ENCODE assay signal across 1 cellular context in the genomic region with DNA sequence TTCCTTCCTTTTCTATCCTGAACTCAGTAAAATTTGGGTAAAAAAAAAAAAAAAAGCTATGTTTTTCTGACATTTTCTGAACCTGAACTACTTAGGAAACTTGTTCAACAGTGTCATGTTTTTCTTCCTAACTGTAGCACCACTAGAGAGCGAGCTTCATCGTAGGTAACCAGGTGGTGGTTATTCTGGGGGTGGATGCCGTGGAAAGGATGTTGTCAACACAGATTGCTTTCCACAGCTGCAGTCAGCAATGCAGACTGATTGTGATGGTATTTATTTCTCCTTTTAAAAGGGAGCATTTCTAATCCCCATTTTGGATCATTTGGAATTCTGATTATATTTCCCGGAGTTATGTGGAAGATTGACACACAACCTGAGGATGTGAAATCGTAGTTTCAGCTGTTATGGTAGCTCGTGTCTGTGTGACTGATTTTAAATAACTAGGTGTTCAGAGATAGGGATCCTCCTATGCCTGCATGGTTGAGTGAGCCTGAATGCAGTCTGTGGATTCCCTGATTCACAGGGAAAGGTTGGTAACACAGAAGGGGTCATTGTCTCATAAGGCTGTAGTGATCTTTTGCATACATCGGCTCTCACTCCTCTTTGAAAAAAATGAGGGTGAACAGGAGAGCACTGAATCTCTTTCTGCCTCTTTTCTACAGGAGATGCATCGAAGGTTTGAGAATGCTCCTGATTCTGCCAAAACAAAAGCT.
TF ChIP-seq lines count a peak whose summit lies in the region.

No MANE protein-coding gene starts in this region.

TF ChIP-seq in GM12878, 131 proteins besides CTCF, POLR2A, EP300 and RAD21 (continued from another document):
- TF ChIP-seq, protein P1, sequence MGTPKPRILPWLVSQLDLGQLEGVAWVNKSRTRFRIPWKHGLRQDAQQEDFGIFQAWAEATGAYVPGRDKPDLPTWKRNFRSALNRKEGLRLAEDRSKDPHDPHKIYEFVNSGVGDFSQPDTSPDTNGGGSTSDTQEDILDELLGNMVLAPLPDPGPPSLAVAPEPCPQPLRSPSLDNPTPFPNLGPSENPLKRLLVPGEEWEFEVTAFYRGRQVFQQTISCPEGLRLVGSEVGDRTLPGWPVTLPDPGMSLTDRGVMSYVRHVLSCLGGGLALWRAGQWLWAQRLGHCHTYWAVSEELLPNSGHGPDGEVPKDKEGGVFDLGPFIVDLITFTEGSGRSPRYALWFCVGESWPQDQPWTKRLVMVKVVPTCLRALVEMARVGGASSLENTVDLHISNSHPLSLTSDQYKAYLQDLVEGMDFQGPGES (IDR thresholded peaks at IDR 0.05): no peak
- TF ChIP-seq EED (IDR thresholded peaks at IDR 0.05; ENCODE audit: low read depth) (peak; percentile 39; the same call in 1 of the 2 replicates), IKZF1 (conservative IDR thresholded peaks at IDR 0.05) (0 out of 2 replicates have a peak, but pooled peaks have one; percentile 13), SMAD5 (IDR thresholded peaks at IDR 0.05; ENCODE audit: low read depth) (no peak), KLF5 (IDR thresholded peaks at IDR 0.05; ENCODE audit: partially characterized antibody) (no peak), TCF7 (IDR thresholded peaks at IDR 0.05; ENCODE audit: borderline replicate concordance) (no peak), CHD1 (IDR thresholded peaks at IDR 0.05; ENCODE audit: low read depth, low read length) (no peak), SMC3 (IDR thresholded peaks at IDR 0.05; ENCODE audit: borderline replicate concordance, low read length) (no peak), STAT1 (conservative IDR thresholded peaks at IDR 0.05) (no peak), PAX5 (IDR thresholded peaks at IDR 0.05; ENCODE audit: borderline replicate concordance, low read depth, low read length) (no peak), CBX3 (IDR thresholded peaks at IDR 0.05; ENCODE audit: borderline replicate concordance, low read depth) (no peak), RUNX3 (IDR thresholded peaks at IDR 0.05; ENCODE audit: low read length) (peak; percentile 19; the same call in 1 of the 2 replicates), CBX5 (IDR thresholded peaks at IDR 0.05; ENCODE audit: low read depth) (no peak), CHD2 (IDR thresholded peaks at IDR 0.05; ENCODE audit: borderline replicate concordance, low read depth, low read length) (no peak), CEBPB (IDR thresholded peaks at IDR 0.05; ENCODE audit: borderline replicate concordance in 1 of 2, low read depth in 2 of 2, low read length in 2 of 2) (no peak), TCF3 (IDR thresholded peaks at IDR 0.05; ENCODE audit: borderline replicate concordance, insufficient read depth, low read depth, low read length) (no peak), MTA2 (IDR thresholded peaks at IDR 0.05; ENCODE audit: low read depth) (no peak)
- TF ChIP-seq, protein P2, sequence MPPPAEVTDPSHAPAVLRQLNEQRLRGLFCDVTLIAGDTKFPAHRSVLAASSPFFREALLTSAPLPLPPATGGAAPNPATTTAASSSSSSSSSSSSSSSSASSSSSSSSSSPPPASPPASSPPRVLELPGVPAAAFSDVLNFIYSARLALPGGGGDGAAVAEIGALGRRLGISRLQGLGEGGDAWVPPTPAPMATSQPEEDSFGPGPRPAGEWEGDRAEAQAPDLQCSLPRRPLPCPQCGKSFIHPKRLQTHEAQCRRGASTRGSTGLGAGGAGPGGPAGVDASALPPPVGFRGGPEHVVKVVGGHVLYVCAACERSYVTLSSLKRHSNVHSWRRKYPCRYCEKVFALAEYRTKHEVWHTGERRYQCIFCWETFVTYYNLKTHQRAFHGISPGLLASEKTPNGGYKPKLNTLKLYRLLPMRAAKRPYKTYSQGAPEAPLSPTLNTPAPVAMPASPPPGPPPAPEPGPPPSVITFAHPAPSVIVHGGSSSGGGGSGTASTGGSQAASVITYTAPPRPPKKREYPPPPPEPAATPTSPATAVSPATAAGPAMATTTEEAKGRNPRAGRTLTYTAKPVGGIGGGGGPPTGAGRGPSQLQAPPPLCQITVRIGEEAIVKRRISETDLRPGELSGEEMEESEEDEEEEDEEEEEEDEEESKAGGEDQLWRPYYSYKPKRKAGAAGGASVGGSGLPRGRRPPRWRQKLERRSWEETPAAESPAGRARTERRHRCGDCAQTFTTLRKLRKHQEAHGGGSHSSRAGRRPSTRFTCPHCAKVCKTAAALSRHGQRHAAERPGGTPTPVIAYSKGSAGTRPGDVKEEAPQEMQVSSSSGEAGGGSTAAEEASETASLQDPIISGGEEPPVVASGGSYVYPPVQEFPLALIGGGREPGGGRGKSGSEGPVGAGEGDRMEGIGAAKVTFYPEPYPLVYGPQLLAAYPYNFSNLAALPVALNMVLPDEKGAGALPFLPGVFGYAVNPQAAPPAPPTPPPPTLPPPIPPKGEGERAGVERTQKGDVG (CRISPR knock-in tag; IDR thresholded peaks at IDR 0.05): no peak
- TF ChIP-seq, protein P3, sequence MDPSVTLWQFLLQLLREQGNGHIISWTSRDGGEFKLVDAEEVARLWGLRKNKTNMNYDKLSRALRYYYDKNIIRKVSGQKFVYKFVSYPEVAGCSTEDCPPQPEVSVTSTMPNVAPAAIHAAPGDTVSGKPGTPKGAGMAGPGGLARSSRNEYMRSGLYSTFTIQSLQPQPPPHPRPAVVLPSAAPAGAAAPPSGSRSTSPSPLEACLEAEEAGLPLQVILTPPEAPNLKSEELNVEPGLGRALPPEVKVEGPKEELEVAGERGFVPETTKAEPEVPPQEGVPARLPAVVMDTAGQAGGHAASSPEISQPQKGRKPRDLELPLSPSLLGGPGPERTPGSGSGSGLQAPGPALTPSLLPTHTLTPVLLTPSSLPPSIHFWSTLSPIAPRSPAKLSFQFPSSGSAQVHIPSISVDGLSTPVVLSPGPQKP (IDR thresholded peaks at IDR 0.05; ENCODE audit: low read depth, low read length): no peak
- TF ChIP-seq, protein P4, sequence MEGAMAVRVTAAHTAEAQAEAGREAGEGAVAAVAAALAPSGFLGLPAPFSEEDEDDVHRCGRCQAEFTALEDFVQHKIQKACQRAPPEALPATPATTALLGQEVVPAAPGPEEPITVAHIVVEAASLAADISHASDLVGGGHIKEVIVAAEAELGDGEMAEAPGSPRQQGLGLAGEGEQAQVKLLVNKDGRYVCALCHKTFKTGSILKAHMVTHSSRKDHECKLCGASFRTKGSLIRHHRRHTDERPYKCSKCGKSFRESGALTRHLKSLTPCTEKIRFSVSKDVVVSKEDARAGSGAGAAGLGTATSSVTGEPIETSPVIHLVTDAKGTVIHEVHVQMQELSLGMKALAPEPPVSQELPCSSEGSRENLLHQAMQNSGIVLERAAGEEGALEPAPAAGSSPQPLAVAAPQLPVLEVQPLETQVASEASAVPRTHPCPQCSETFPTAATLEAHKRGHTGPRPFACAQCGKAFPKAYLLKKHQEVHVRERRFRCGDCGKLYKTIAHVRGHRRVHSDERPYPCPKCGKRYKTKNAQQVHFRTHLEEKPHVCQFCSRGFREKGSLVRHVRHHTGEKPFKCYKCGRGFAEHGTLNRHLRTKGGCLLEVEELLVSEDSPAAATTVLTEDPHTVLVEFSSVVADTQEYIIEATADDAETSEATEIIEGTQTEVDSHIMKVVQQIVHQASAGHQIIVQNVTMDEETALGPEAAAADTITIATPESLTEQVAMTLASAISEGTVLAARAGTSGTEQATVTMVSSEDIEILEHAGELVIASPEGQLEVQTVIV (IDR thresholded peaks at IDR 0.05; ENCODE audit: borderline replicate concordance, partially characterized antibody): no peak
- TF ChIP-seq, protein P5, sequence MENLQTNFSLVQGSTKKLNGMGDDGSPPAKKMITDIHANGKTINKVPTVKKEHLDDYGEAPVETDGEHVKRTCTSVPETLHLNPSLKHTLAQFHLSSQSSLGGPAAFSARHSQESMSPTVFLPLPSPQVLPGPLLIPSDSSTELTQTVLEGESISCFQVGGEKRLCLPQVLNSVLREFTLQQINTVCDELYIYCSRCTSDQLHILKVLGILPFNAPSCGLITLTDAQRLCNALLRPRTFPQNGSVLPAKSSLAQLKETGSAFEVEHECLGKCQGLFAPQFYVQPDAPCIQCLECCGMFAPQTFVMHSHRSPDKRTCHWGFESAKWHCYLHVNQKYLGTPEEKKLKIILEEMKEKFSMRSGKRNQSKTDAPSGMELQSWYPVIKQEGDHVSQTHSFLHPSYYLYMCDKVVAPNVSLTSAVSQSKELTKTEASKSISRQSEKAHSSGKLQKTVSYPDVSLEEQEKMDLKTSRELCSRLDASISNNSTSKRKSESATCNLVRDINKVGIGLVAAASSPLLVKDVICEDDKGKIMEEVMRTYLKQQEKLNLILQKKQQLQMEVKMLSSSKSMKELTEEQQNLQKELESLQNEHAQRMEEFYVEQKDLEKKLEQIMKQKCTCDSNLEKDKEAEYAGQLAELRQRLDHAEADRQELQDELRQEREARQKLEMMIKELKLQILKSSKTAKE (IDR thresholded peaks at IDR 0.05; ENCODE audit: low read depth, poor library complexity, severe bottlenecking): no peak
- TF ChIP-seq, protein P6, sequence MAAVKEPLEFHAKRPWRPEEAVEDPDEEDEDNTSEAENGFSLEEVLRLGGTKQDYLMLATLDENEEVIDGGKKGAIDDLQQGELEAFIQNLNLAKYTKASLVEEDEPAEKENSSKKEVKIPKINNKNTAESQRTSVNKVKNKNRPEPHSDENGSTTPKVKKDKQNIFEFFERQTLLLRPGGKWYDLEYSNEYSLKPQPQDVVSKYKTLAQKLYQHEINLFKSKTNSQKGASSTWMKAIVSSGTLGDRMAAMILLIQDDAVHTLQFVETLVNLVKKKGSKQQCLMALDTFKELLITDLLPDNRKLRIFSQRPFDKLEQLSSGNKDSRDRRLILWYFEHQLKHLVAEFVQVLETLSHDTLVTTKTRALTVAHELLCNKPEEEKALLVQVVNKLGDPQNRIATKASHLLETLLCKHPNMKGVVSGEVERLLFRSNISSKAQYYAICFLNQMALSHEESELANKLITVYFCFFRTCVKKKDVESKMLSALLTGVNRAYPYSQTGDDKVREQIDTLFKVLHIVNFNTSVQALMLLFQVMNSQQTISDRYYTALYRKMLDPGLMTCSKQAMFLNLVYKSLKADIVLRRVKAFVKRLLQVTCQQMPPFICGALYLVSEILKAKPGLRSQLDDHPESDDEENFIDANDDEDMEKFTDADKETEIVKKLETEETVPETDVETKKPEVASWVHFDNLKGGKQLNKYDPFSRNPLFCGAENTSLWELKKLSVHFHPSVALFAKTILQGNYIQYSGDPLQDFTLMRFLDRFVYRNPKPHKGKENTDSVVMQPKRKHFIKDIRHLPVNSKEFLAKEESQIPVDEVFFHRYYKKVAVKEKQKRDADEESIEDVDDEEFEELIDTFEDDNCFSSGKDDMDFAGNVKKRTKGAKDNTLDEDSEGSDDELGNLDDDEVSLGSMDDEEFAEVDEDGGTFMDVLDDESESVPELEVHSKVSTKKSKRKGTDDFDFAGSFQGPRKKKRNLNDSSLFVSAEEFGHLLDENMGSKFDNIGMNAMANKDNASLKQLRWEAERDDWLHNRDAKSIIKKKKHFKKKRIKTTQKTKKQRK (IDR thresholded peaks at IDR 0.05; ENCODE audit: low read depth, low read length): no peak
- TF ChIP-seq, protein P7, sequence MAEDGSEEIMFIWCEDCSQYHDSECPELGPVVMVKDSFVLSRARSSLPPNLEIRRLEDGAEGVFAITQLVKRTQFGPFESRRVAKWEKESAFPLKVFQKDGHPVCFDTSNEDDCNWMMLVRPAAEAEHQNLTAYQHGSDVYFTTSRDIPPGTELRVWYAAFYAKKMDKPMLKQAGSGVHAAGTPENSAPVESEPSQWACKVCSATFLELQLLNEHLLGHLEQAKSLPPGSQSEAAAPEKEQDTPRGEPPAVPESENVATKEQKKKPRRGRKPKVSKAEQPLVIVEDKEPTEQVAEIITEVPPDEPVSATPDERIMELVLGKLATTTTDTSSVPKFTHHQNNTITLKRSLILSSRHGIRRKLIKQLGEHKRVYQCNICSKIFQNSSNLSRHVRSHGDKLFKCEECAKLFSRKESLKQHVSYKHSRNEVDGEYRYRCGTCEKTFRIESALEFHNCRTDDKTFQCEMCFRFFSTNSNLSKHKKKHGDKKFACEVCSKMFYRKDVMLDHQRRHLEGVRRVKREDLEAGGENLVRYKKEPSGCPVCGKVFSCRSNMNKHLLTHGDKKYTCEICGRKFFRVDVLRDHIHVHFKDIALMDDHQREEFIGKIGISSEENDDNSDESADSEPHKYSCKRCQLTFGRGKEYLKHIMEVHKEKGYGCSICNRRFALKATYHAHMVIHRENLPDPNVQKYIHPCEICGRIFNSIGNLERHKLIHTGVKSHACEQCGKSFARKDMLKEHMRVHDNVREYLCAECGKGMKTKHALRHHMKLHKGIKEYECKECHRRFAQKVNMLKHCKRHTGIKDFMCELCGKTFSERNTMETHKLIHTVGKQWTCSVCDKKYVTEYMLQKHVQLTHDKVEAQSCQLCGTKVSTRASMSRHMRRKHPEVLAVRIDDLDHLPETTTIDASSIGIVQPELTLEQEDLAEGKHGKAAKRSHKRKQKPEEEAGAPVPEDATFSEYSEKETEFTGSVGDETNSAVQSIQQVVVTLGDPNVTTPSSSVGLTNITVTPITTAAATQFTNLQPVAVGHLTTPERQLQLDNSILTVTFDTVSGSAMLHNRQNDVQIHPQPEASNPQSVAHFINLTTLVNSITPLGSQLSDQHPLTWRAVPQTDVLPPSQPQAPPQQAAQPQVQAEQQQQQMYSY (CRISPR knock-in tag; IDR thresholded peaks at IDR 0.05): no peak
- TF ChIP-seq, protein P8, sequence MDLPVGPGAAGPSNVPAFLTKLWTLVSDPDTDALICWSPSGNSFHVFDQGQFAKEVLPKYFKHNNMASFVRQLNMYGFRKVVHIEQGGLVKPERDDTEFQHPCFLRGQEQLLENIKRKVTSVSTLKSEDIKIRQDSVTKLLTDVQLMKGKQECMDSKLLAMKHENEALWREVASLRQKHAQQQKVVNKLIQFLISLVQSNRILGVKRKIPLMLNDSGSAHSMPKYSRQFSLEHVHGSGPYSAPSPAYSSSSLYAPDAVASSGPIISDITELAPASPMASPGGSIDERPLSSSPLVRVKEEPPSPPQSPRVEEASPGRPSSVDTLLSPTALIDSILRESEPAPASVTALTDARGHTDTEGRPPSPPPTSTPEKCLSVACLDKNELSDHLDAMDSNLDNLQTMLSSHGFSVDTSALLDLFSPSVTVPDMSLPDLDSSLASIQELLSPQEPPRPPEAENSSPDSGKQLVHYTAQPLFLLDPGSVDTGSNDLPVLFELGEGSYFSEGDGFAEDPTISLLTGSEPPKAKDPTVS (IDR thresholded peaks at IDR 0.05; ENCODE audit: low read depth, low read length): no peak
